8 cellular contexts compared by ENCODE assay signal in genomic region chr14:93184391-93185332, GRCh38.
DNase-seq lines count a peak whose midpoint lies in the region; ATAC-seq and TF ChIP-seq lines count a peak whose summit lies in the region.

Gene LYSET (plus strand): TSS chr14:93185317. CDS start chr14:93185406, 89 bp downstream.
Gene MOAP1 (minus strand): TSS chr14:93184897. CDS start chr14:93184242, 655 bp downstream.

- H3K36me3 Mint-ChIP-seq in T-helper 1 cell treated with Interleukin-12 subunit alpha and Interleukin-12 subunit beta and Interleukin-4 antibody, amounts not matched to agents 30 μg/mL and 1 μg/mL, for 36 hours (ENCODE audit: low read depth) = peaks cover 8% of the 10 kb centered on the region

- peak within 1 kb of the TSS; percentile 94 for H3K4me3 Mint-ChIP-seq in T-helper 1 cell treated with Interleukin-12 subunit alpha and Interleukin-12 subunit beta and Interleukin-4 antibody, amounts not matched to agents 30 μg/mL and 1 μg/mL, for 36 hours

- peak within 1 kb of the TSS; percentile 98 for H3K4me3 ChIP-seq in GM12875 (ENCODE audit: low read depth, low read length)
- H3K4me3 ChIP-seq in retinal pigment epithelial cell (ENCODE audit: low read length) = peak within 1 kb of the TSS; percentile 96

- H3K4me1 Mint-ChIP-seq in T-helper 1 cell treated with Interleukin-12 subunit alpha and Interleukin-12 subunit beta and Interleukin-4 antibody, amounts not matched to agents 30 μg/mL and 1 μg/mL, for 36 hours (ENCODE audit: low read depth) = peaks cover 18% of the 10 kb centered on the region

- TF ChIP-seq CTCF in GM12875 (IDR thresholded peaks at IDR 0.05; ENCODE audit: borderline replicate concordance, insufficient read depth, low read depth, low read length) (peak; percentile 54), retinal pigment epithelial cell (conservative IDR thresholded peaks at IDR 0.05; ENCODE audit: low read depth, low read length) (no peak)

- peak; percentile 83 for ATAC-seq in HG02588 (IDR thresholded peaks at IDR 0.05; ENCODE audit: unreplicated experiment)

- DNase-seq in NCI-H1048 (lab: John Stamatoyannopoulos, UW) (peak; percentile 62), amygdala (lab: John Stamatoyannopoulos, UW) (peak; percentile 39 to 93 (median 82)), hepatic stellate cell (ENCODE audit: low spot score) (peak; percentile 86), retinal pigment epithelial cell (ENCODE audit: low read depth) (peak; percentile 74), cortex of kidney (lab: John Stamatoyannopoulos, UW) (no peak)

- no peaks in the 10 kb centered on the region for H3K9me3 Mint-ChIP-seq in T-helper 1 cell treated with Interleukin-12 subunit alpha and Interleukin-12 subunit beta and Interleukin-4 antibody, amounts not matched to agents 30 μg/mL and 1 μg/mL, for 36 hours

- H3K27ac Mint-ChIP-seq in T-helper 1 cell treated with Interleukin-12 subunit alpha and Interleukin-12 subunit beta and Interleukin-4 antibody, amounts not matched to agents 30 μg/mL and 1 μg/mL, for 36 hours = peak within 1 kb of the TSS; percentile 94

- H3K27me3 Mint-ChIP-seq in T-helper 1 cell treated with Interleukin-12 subunit alpha and Interleukin-12 subunit beta and Interleukin-4 antibody, amounts not matched to agents 30 μg/mL and 1 μg/mL, for 36 hours (ENCODE audit: low read depth) = no peaks in the 10 kb centered on the region
